In genomic region chr4:124711469-124712416, GRCh38 we compare ENCODE assay signal across 8 cellular contexts. TPM values are rescaled to one million over a fixed set of nuclear protein-coding genes. Genes with fewer than 3 reads are reported as not detected.
DNase-seq lines count a peak whose midpoint lies in the region; ATAC-seq, FAIRE-seq and TF ChIP-seq lines count a peak whose summit lies in the region.

No MANE protein-coding gene starts in this region.

- H3K79me2 ChIP-seq in neural progenitor cell (ENCODE audit: low read depth) = peaks cover 55% of the 10 kb centered on the region

- no peak overlapping the region for H3K4me3 Mint-ChIP-seq in Caco-2 (ENCODE audit: unreplicated experiment)
- H3K4me3 Mint-ChIP-seq in activated CD8-positive, alpha-beta T cell treated with anti-CD3 and anti-CD28 coated beads for 36 hours = no peak overlapping the region
- H3K4me3 Mint-ChIP-seq in neural progenitor cell = no peak overlapping the region

- H3K27ac Mint-ChIP-seq in Caco-2 (ENCODE audit: unreplicated experiment) (no peak overlapping the region), neural progenitor cell (no peak overlapping the region)
- H3K27ac Mint-ChIP-seq in activated CD8-positive, alpha-beta T cell treated with anti-CD3 and anti-CD28 coated beads for 36 hours = no peak overlapping the region

- H3K27me3 ChIP-seq in Caco-2 (replicated peaks; ENCODE audit: control insufficient read depth, insufficient read depth, low read length) (no peaks in the 10 kb centered on the region), neural progenitor cell (no peaks in the 10 kb centered on the region)

- H3K36me3 ChIP-seq in Caco-2 (ENCODE audit: control insufficient read depth, insufficient read depth, low read length) (no peaks in the 10 kb centered on the region), neural progenitor cell (peaks cover 5% of the 10 kb centered on the region)

- TF ChIP-seq CTCF in Caco-2 (IDR thresholded peaks at IDR 0.05; ENCODE audit: insufficient read depth in 1 of 2, low read depth in 1 of 2, low read length in 1 of 2, severe bottlenecking in 1 of 2, unreplicated experiment in 1 of 2) (peak in 1 of 2 experiments; percentile 20), neural progenitor cell (IDR thresholded peaks at IDR 0.05) (peak; percentile 14)
- no peak for TF ChIP-seq CTCF in activated CD8-positive, alpha-beta T cell treated with anti-CD3 and anti-CD28 coated beads for 36 hours (IDR thresholded peaks at IDR 0.05)

- DNase-seq in Caco-2 = peak; percentile 73 to 78
- DNase-seq in NCI-H2171 treated with DMSO at 0.1 percent for 48 hours (lab: John Stamatoyannopoulos, UW) = peak; percentile 49
- peak; percentile 7 for DNase-seq in activated CD8-positive, alpha-beta T cell treated with anti-CD3 and anti-CD28 coated beads for 36 hours
- DNase-seq in frontal cortex (ENCODE audit: low spot score in 2 of 2) = peak; percentile 35 to 47
- peak; percentile 82 for DNase-seq in neural progenitor cell (ENCODE audit: low spot score)
- no peak for DNase-seq in stimulated activated CD8-positive, alpha-beta memory T cell treated with anti-CD3 and anti-CD28 coated beads, Interleukin-4, amount 100 ng/mL, for 48 hours

- POLR2A ChIA-PET in Caco-2 (lab: Charles Lee) = interaction anchor here (0.7 kb wide), 1 partner anchor 206 kb away, joined by 7 read pairs; no protein-coding TSS in a partner anchor
- POLR2A ChIA-PET in activated CD8-positive, alpha-beta T cell treated with anti-CD3 and anti-CD28 coated beads for 36 hours (lab: Charles Lee) = no interaction called here

- no peaks in the 10 kb centered on the region for H3K9me3 ChIP-seq in Caco-2
- no peaks in the 10 kb centered on the region for H3K9me3 ChIP-seq in neural progenitor cell (ENCODE audit: low read depth)

- H3K27me3 Mint-ChIP-seq in Caco-2 (ENCODE audit: insufficient read depth, unreplicated experiment) = no peaks in the 10 kb centered on the region
- H3K27me3 Mint-ChIP-seq in activated CD8-positive, alpha-beta T cell treated with anti-CD3 and anti-CD28 coated beads for 36 hours = peaks cover 9% of the 10 kb centered on the region
- no peaks in the 10 kb centered on the region for H3K27me3 Mint-ChIP-seq in neural progenitor cell (ENCODE audit: insufficient read depth, low read depth)

- no peak overlapping the region for H2AFZ ChIP-seq in neural progenitor cell (replicated peaks)

- H3K9ac ChIP-seq in neural progenitor cell = peak overlapping the region; percentile 61

- H3K4me1 Mint-ChIP-seq in Caco-2 (ENCODE audit: low read depth, unreplicated experiment) (no peaks in the 10 kb centered on the region), neural progenitor cell (peaks cover 21% of the 10 kb centered on the region)
- peaks cover 4% of the 10 kb centered on the region for H3K4me1 Mint-ChIP-seq in activated CD8-positive, alpha-beta T cell treated with anti-CD3 and anti-CD28 coated beads for 36 hours (ENCODE audit: low read depth)

- H3K4me3 ChIP-seq in Caco-2 (ENCODE audit: low read depth, low read length) = peak overlapping the region; percentile 82
- peak overlapping the region; percentile 59 for H3K4me3 ChIP-seq in neural progenitor cell

- H3F3A ChIP-seq in neural progenitor cell (ENCODE audit: low read depth) = peaks cover 24% of the 10 kb centered on the region

- intact Hi-C loops in Caco-2 (cut with micrococcal nuclease; ENCODE audit: unreplicated experiment) = loop anchor here (2.0 to 5.0 kb wide), 3 partner anchors 69 to 377 kb away; no protein-coding TSS in a partner anchor
- intact Hi-C loops in activated CD8-positive, alpha-beta T cell treated with anti-CD3 and anti-CD28 coated beads for 36 hours (cut with micrococcal nuclease) = no loop called here

- ATAC-seq in GM19023 (IDR thresholded peaks at IDR 0.05; ENCODE audit: unreplicated experiment) (peak; percentile 31), HG03103 (IDR thresholded peaks at IDR 0.05; ENCODE audit: low read depth, unreplicated experiment) (peak; percentile 11)
- peak; percentile 12 for ATAC-seq in activated CD8-positive, alpha-beta T cell treated with anti-CD3 and anti-CD28 coated beads for 36 hours

- H3K4me1 ChIP-seq in Caco-2 (peaks cover 9% of the 10 kb centered on the region), neural progenitor cell (peaks cover 40% of the 10 kb centered on the region)

- BruUV-seq in Caco-2 (replicated peaks; lab: Mats Ljungman, UMichigan) = no TSS peak

- H3K36me3 Mint-ChIP-seq in Caco-2 (ENCODE audit: insufficient read depth, unreplicated experiment) (peaks cover 7% of the 10 kb centered on the region), neural progenitor cell (peaks cover 15% of the 10 kb centered on the region)
- no peaks in the 10 kb centered on the region for H3K36me3 Mint-ChIP-seq in activated CD8-positive, alpha-beta T cell treated with anti-CD3 and anti-CD28 coated beads for 36 hours (ENCODE audit: low read depth)

- peaks cover 47% of the 10 kb centered on the region for H4K20me1 ChIP-seq in neural progenitor cell (ENCODE audit: low read depth)

- H3K4me2 ChIP-seq in neural progenitor cell = peak overlapping the region; percentile 91

- H3K27ac ChIP-seq in neural progenitor cell = peak overlapping the region; percentile 96

- no peak for FAIRE-seq in frontal cortex (lab: Jason Lieb, UNC)

- H3K9me3 Mint-ChIP-seq in Caco-2 (ENCODE audit: unreplicated experiment) (no peaks in the 10 kb centered on the region), neural progenitor cell (no peaks in the 10 kb centered on the region)
- no peaks in the 10 kb centered on the region for H3K9me3 Mint-ChIP-seq in activated CD8-positive, alpha-beta T cell treated with anti-CD3 and anti-CD28 coated beads for 36 hours

- CTCF ChIA-PET in Caco-2 (lab: Charles Lee) = interaction anchor here (0.5 kb wide), 1 partner anchor 279 kb away, joined by 3 read pairs; no protein-coding TSS in a partner anchor
- CTCF ChIA-PET in activated CD8-positive, alpha-beta T cell treated with anti-CD3 and anti-CD28 coated beads for 36 hours (lab: Charles Lee) = interaction anchor here (1.0 kb wide), 1 partner anchor 572 kb away, joined by 4 read pairs; no protein-coding TSS in a partner anchor

RNA-seq across cellular contexts. Expression of gene ANKRD50, which starts 0.8 kb away (rescaled TPM):
- total RNA-seq in Caco-2 (2022) = 7.0 and 7.7 TPM in 2 replicates
- under 1 TPM; 0.36 to 0.54 TPM for total RNA-seq in activated CD8-positive, alpha-beta T cell treated with anti-CD3 and anti-CD28 coated beads for 36 hours
- 84.8 TPM for total RNA-seq in frontal cortex
- 33.8 and 47.5 TPM in 2 replicates for total RNA-seq in neural progenitor cell (ENCODE audit: low replicate concordance)
